32 cellular contexts compared by ENCODE assay signal in the genomic region with DNA sequence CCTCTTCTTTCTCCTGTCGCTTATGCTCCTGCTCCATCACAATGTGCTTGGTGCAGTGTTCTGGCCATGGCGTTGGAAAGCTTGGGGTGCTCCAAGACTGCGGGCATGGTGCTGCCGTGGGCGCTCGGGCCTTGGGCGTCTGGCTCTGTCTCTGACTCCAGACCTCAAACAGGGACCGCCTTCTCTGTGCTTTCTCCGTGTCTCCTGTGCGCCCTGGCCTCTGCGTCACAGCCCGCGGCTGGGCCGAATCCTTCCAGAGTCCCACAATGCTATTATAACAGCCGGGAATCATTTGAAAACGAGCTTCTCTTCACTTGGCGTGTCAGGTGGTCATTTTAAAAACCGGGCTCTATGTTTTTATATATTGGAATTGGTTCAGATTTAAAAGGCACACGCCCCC. TPM values are rescaled to one million over a fixed set of nuclear protein-coding genes. Genes with fewer than 3 reads are reported as not detected.
DNase-seq lines count a peak whose midpoint lies in the region; ATAC-seq and TF ChIP-seq lines count a peak whose summit lies in the region.
"Had no signal": no experiment of that assay in that cellular context is flagged by ENCODE, and none has a peak within 500 bp of the region (broad histone marks: within the 10 kb centered on the region; RNA-seq: fewer than 3 reads in every experiment).

No MANE protein-coding gene starts in this region.

- no peak overlapping the region for H3K14ac ChIP-seq in trophoblast cell (ENCODE audit: low read length)

- no peaks in the 10 kb centered on the region for H4K20me1 ChIP-seq in GM23338 (replicated peaks; ENCODE audit: insufficient read depth)
- H4K20me1 ChIP-seq: BLaER1; BLaER1 treated with 17β-estradiol and CSF1 and Interleukin-3, amounts not matched to agents 10 nM and 100 nM had no signal

- H3F3A ChIP-seq in GM23338 (replicated peaks; ENCODE audit: low read depth), result no peaks in the 10 kb centered on the region

- H3K4me1 Mint-ChIP-seq in GM23338, result peaks cover 3% of the 10 kb centered on the region; the same call in 1 of the 3 replicates
- H3K4me1 Mint-ChIP-seq: B cell, CD14-positive monocyte had no signal

- H2AFZ ChIP-seq in GM23338 (peak overlapping the region; percentile 47; the same call in 1 of the 2 replicates), trophoblast cell (ENCODE audit: insufficient read depth, low read length, poor library complexity) (no peak overlapping the region)

- H3K79me2 ChIP-seq in GM23338 (replicated peaks; ENCODE audit: insufficient read depth) (no peaks in the 10 kb centered on the region), trophoblast cell (ENCODE audit: control insufficient read depth, insufficient read depth, low read length, poor library complexity) (no peaks in the 10 kb centered on the region)

- no peak overlapping the region for H3K4ac ChIP-seq in trophoblast cell (ENCODE audit: low read depth, low read length)

- no peak overlapping the region for H4K8ac ChIP-seq in trophoblast cell (ENCODE audit: low read depth, low read length)

- H3K4me1 ChIP-seq in GM23338 (ENCODE audit: insufficient read depth) (no peaks in the 10 kb centered on the region), trophoblast cell (ENCODE audit: control insufficient read depth in 1 of 2, insufficient read depth in 2 of 2, low read length in 2 of 2) (no peaks in the 10 kb centered on the region)
- H3K4me1 ChIP-seq: A549, BE2C, Caco-2 had no signal

- H3K9me2 ChIP-seq in GM23338 (ENCODE audit: insufficient read depth), result no peaks in the 10 kb centered on the region

- H3K36me3 Mint-ChIP-seq in GM23338 (ENCODE audit: low read depth), result no peaks in the 10 kb centered on the region
- H3K36me3 Mint-ChIP-seq: CD14-positive monocyte; CD4-positive, alpha-beta memory T cell; CD4-positive, CD25-positive, alpha-beta regulatory T cell; CD8-positive, alpha-beta memory T cell; CD8-positive, alpha-beta T cell had no signal

- H3K4me2 ChIP-seq in GM23338, result no peak overlapping the region
- no peak overlapping the region for H3K4me2 ChIP-seq in trophoblast cell (ENCODE audit: low read length)
- H3K4me2 ChIP-seq: A549; BLaER1; BLaER1 treated with 17β-estradiol and CSF1 and Interleukin-3, amounts not matched to agents 10 nM and 100 nM had no signal

- peaks cover 2% of the 10 kb centered on the region for H3K27me3 Mint-ChIP-seq in GM23338 (ENCODE audit: insufficient read depth, low read depth, poor library complexity)

- no peak overlapping the region for H3K4me3 ChIP-seq in GM23338
- H3K4me3 ChIP-seq in trophoblast cell (ENCODE audit: low read depth, low read length), result peak overlapping the region; percentile 3
- H3K4me3 ChIP-seq: A549; BLaER1; BLaER1 treated with 17β-estradiol and CSF1 and Interleukin-3, amounts not matched to agents 10 nM and 100 nM had no signal

- H3K4me3 Mint-ChIP-seq in GM23338, result no peak overlapping the region
- H3K4me3 Mint-ChIP-seq: B cell; CD14-positive monocyte; CD4-positive, alpha-beta memory T cell; CD4-positive, alpha-beta T cell; CD4-positive, CD25-positive, alpha-beta regulatory T cell; CD8-positive, alpha-beta memory T cell; CD8-positive, alpha-beta T cell had no signal

- no peak overlapping the region for H4K91ac ChIP-seq in trophoblast cell (ENCODE audit: low read depth, low read length)

- DNase-seq in GM23338 (ENCODE audit: low spot score), result no peak
- DNase-seq in cerebellum (ENCODE audit: low spot score), result peak; percentile 68
- no peak for DNase-seq in trophoblast cell
- DNase-seq in NCI-H2196 (lab: John Stamatoyannopoulos, UW; ENCODE audit: unreplicated experiment), result no peak
- DNase-seq in stimulated activated naive CD4-positive, alpha-beta T cell (lab: John Stamatoyannopoulos, UW), result no peak
- no peak for DNase-seq in NCI-H524 treated with DMSO at 0.1 percent for 48 hours (lab: John Stamatoyannopoulos, UW)
- DNase-seq: 8988T; ACHN; AML-193; BE2C; Caco-2; Calu3; CD4-positive, alpha-beta memory T cell; CD4-positive, alpha-beta T cell; CD4-positive, CD25-positive, alpha-beta regulatory T cell; CD8-positive, alpha-beta memory T cell; CD8-positive, alpha-beta T cell; COR-L47; DMS 273 treated with DMSO at 0.1 percent for 48 hours; DMS153; DMS53; DMS79; DMS79 treated with DMSO at 0.1 percent for 48 hours; DND-41; EL had no signal

- no peak overlapping the region for H3K9ac ChIP-seq in trophoblast cell (ENCODE audit: low read length)
- H3K9ac ChIP-seq: BLaER1; BLaER1 treated with 17β-estradiol and CSF1 and Interleukin-3, amounts not matched to agents 10 nM and 100 nM had no signal

- H2AK5ac ChIP-seq in trophoblast cell (ENCODE audit: low read length), result no peak overlapping the region

- no peak overlapping the region for H3K27ac Mint-ChIP-seq in GM23338
- H3K27ac Mint-ChIP-seq: B cell; CD14-positive monocyte; CD4-positive, alpha-beta memory T cell; CD4-positive, alpha-beta T cell; CD4-positive, CD25-positive, alpha-beta regulatory T cell; CD8-positive, alpha-beta memory T cell; CD8-positive, alpha-beta T cell had no signal

- H3K27ac ChIP-seq in GM23338 (ENCODE audit: low read depth), result no peak overlapping the region
- H3K27ac ChIP-seq in trophoblast cell (ENCODE audit: low read depth, low read length), result no peak overlapping the region
- H3K27ac ChIP-seq: 22Rv1; A549; BLaER1; BLaER1 treated with 17β-estradiol and CSF1 and Interleukin-3, amounts not matched to agents 10 nM and 100 nM; C4-2B had no signal

- no peaks in the 10 kb centered on the region for H3K9me3 Mint-ChIP-seq in GM23338
- H3K9me3 Mint-ChIP-seq: CD4-positive, alpha-beta memory T cell; CD4-positive, alpha-beta T cell; CD8-positive, alpha-beta memory T cell; CD8-positive, alpha-beta T cell had no signal

- TF ChIP-seq CTCF in GM23338 (conservative IDR thresholded peaks at IDR 0.05; ENCODE audit: low read depth in 2 of 2), result no peak

- H3K27me3 ChIP-seq in GM23338 (ENCODE audit: insufficient read depth) (no peaks in the 10 kb centered on the region), trophoblast cell (ENCODE audit: insufficient read depth, low read length) (no peaks in the 10 kb centered on the region)
- H3K27me3 ChIP-seq: BLaER1; BLaER1 treated with 17β-estradiol and CSF1 and Interleukin-3, amounts not matched to agents 10 nM and 100 nM had no signal

- H2BK5ac ChIP-seq in trophoblast cell (ENCODE audit: low read depth, low read length, poor library complexity), result no peak overlapping the region

- H4K12ac ChIP-seq in trophoblast cell (ENCODE audit: low read depth, low read length), result no peak overlapping the region

- no peak overlapping the region for H3K18ac ChIP-seq in trophoblast cell (ENCODE audit: low read length)

- H2BK120ac ChIP-seq in trophoblast cell (ENCODE audit: insufficient read depth, low read length, poor library complexity), result no peak overlapping the region

- no peak; the same call in 2 of the 3 replicates for ATAC-seq in GM23338
- ATAC-seq: CD8-positive, alpha-beta T cell had no signal

- H3K36me3 ChIP-seq in GM23338 (ENCODE audit: insufficient read depth) (no peaks in the 10 kb centered on the region), trophoblast cell (ENCODE audit: control insufficient read depth in 1 of 2, insufficient read depth in 2 of 2, low read length in 2 of 2) (no peaks in the 10 kb centered on the region)
- H3K36me3 ChIP-seq: BE2C; BLaER1; BLaER1 treated with 17β-estradiol and CSF1 and Interleukin-3, amounts not matched to agents 10 nM and 100 nM had no signal

- H3K23ac ChIP-seq in trophoblast cell (ENCODE audit: low read length), result no peak overlapping the region

- WGBS in trophoblast cell (ENCODE audit: extremely low coverage, insufficient coverage, insufficient read length), result no CpG with 5 or more reads among the region's 19 CpGs

- H3K9me3 ChIP-seq in trophoblast cell (ENCODE audit: insufficient read depth, low read depth, low read length), result no peaks in the 10 kb centered on the region
- H3K9me3 ChIP-seq: A549; BE2C; BLaER1; BLaER1 treated with 17β-estradiol and CSF1 and Interleukin-3, amounts not matched to agents 10 nM and 100 nM; Caco-2 had no signal

- no peaks in the 10 kb centered on the region for H3K79me1 ChIP-seq in trophoblast cell (ENCODE audit: low read length)

- no peak overlapping the region for H2BK12ac ChIP-seq in trophoblast cell (ENCODE audit: low read length)

TF ChIP-seq in GM23338, 12 proteins besides CTCF, POLR2A, EP300 and RAD21:
- TF ChIP-seq REST (IDR thresholded peaks at IDR 0.05; ENCODE audit: unreplicated experiment) (no peak), JUNB (IDR thresholded peaks at IDR 0.05; ENCODE audit: unreplicated experiment) (no peak), POLR2AphosphoS5 (IDR thresholded peaks at IDR 0.05; ENCODE audit: low read depth) (no peak), CREB1 (CRISPR knock-in tag; IDR thresholded peaks at IDR 0.05; ENCODE audit: low read depth) (no peak)

RNA-seq across cellular contexts. Expression of gene PUM3, which starts 32.4 kb away (rescaled TPM):
- 85.8 and 98.3 TPM in 2 replicates for total RNA-seq in GM23338 (2014; rRNA removed; shearing (Covaris generic))
- polyA plus RNA-seq in GM23338 (2016; fragmentation: Nextera tagmentation; extraction: Ambion mirVana), result 120 and 136 TPM in 2 replicates
- total RNA-seq in cerebellum, result 42.2 TPM
- polyA plus RNA-seq in trophoblast cell (2013), result 62.3 and 63.6 TPM in 2 replicates
